Comparison of ENCODE assay signal across 1 cellular context in genomic region chr15:57559875-57560274, GRCh38.
TF ChIP-seq lines count a peak whose summit lies in the region.

No MANE protein-coding gene starts in this region.

TF ChIP-seq in HepG2, 621 proteins besides CTCF, POLR2A, EP300 and RAD21 (continued from another document and continues in another):
- TF ChIP-seq ZNF7 (CRISPR knock-in tag; IDR thresholded peaks at IDR 0.05) = no peak
- TF ChIP-seq ZGPAT (CRISPR knock-in tag; IDR thresholded peaks at IDR 0.05) = no peak
- peak; percentile 100 for TF ChIP-seq ZNF264 (CRISPR knock-in tag; IDR thresholded peaks at IDR 0.05)
- no peak for TF ChIP-seq ZNF484 (CRISPR knock-in tag; IDR thresholded peaks at IDR 0.05; ENCODE audit: borderline replicate concordance, low read depth)
- TF ChIP-seq ELF3 (CRISPR knock-in tag; IDR thresholded peaks at IDR 0.05) = no peak
- no peak for TF ChIP-seq SNAPC2 (CRISPR knock-in tag; IDR thresholded peaks at IDR 0.05)
- TF ChIP-seq RARA (CRISPR knock-in tag; IDR thresholded peaks at IDR 0.05) = no peak
- TF ChIP-seq KLF11 (CRISPR knock-in tag; IDR thresholded peaks at IDR 0.05) = no peak
- no peak for TF ChIP-seq JARID2 (CRISPR knock-in tag; IDR thresholded peaks at IDR 0.05; ENCODE audit: insufficient replicate concordance)
- no peak for TF ChIP-seq ZNF276 (CRISPR knock-in tag; IDR thresholded peaks at IDR 0.05; ENCODE audit: low read depth)
- peak; percentile 62; the same call in 1 of the 2 replicates for TF ChIP-seq SRF (IDR thresholded peaks at IDR 0.05; ENCODE audit: low read depth, low read length)
- peak; percentile 50; the same call in 1 of the 2 replicates for TF ChIP-seq EHMT2 (IDR thresholded peaks at IDR 0.05; ENCODE audit: borderline replicate concordance, low read depth, low read length)
- TF ChIP-seq ZNF337 (CRISPR knock-in tag; IDR thresholded peaks at IDR 0.05; ENCODE audit: borderline replicate concordance, low read depth) = no peak
- TF ChIP-seq ZNF557 (CRISPR knock-in tag; IDR thresholded peaks at IDR 0.05) = no peak
- no peak for TF ChIP-seq ZNF138 (CRISPR knock-in tag; IDR thresholded peaks at IDR 0.05; ENCODE audit: low read depth)
- TF ChIP-seq CENPX (CRISPR knock-in tag; IDR thresholded peaks at IDR 0.05) = no peak
- no peak for TF ChIP-seq GABPB1 (CRISPR knock-in tag; IDR thresholded peaks at IDR 0.05)
- TF ChIP-seq ZNF781 (CRISPR knock-in tag; IDR thresholded peaks at IDR 0.05; ENCODE audit: borderline replicate concordance, not compliant biosample characterization) = peak; percentile 46
- peak; percentile 31; the same call in 1 of the 2 replicates for TF ChIP-seq ZNF580 (CRISPR knock-in tag; IDR thresholded peaks at IDR 0.05; ENCODE audit: borderline replicate concordance, low read depth)
- TF ChIP-seq ZNF720 (CRISPR knock-in tag; IDR thresholded peaks at IDR 0.05) = no peak
- no peak for TF ChIP-seq SMARCE1 (IDR thresholded peaks at IDR 0.05; ENCODE audit: borderline replicate concordance)
- no peak for TF ChIP-seq ZNF83 (CRISPR knock-in tag; IDR thresholded peaks at IDR 0.05; ENCODE audit: borderline replicate concordance)
- TF ChIP-seq XRCC5 (optimal IDR thresholded peaks at IDR 0.05; ENCODE audit: low read length) = peak; percentile 63
- no peak for TF ChIP-seq ZNF432 (CRISPR knock-in tag; IDR thresholded peaks at IDR 0.05; ENCODE audit: borderline replicate concordance)
- no peak for TF ChIP-seq SOX6 (IDR thresholded peaks at IDR 0.05)
- TF ChIP-seq SOX6 (CRISPR knock-in tag; IDR thresholded peaks at IDR 0.05) = no peak
- no peak for TF ChIP-seq MLLT10 (CRISPR knock-in tag; IDR thresholded peaks at IDR 0.05)
- no peak for TF ChIP-seq FOXP1 (IDR thresholded peaks at IDR 0.05)
- no peak for TF ChIP-seq FOXP1 (CRISPR knock-in tag; IDR thresholded peaks at IDR 0.05)
- no peak for TF ChIP-seq ZNF451 (CRISPR knock-in tag; IDR thresholded peaks at IDR 0.05)
- no peak for TF ChIP-seq ZNF784 (CRISPR knock-in tag; IDR thresholded peaks at IDR 0.05; ENCODE audit: borderline replicate concordance)
- no peak for TF ChIP-seq ZBTB42 (CRISPR knock-in tag; IDR thresholded peaks at IDR 0.05)
- no peak for TF ChIP-seq NR0B2 (CRISPR knock-in tag; IDR thresholded peaks at IDR 0.05)
- no peak for TF ChIP-seq KIAA2018 (CRISPR knock-in tag; IDR thresholded peaks at IDR 0.05; ENCODE audit: borderline replicate concordance)
- TF ChIP-seq ZNF607 (CRISPR knock-in tag; IDR thresholded peaks at IDR 0.05; ENCODE audit: borderline replicate concordance) = no peak
- TF ChIP-seq ZNF577 (CRISPR knock-in tag; IDR thresholded peaks at IDR 0.05; ENCODE audit: borderline replicate concordance, low read depth) = no peak
- no peak for TF ChIP-seq ELF1 (CRISPR knock-in tag; IDR thresholded peaks at IDR 0.05)
- TF ChIP-seq ZBTB20 (CRISPR knock-in tag; IDR thresholded peaks at IDR 0.05; ENCODE audit: borderline replicate concordance, low read depth) = no peak
- no peak for TF ChIP-seq REXO4 (CRISPR knock-in tag; IDR thresholded peaks at IDR 0.05; ENCODE audit: borderline replicate concordance)
- no peak for TF ChIP-seq ZSCAN22 (CRISPR knock-in tag; IDR thresholded peaks at IDR 0.05)
- TF ChIP-seq ZNF597 (CRISPR knock-in tag; IDR thresholded peaks at IDR 0.05) = no peak
- TF ChIP-seq ZNF3 (CRISPR knock-in tag; IDR thresholded peaks at IDR 0.05) = no peak
- no peak for TF ChIP-seq SALL2 (CRISPR knock-in tag; IDR thresholded peaks at IDR 0.05)
- TF ChIP-seq ZNF12 (CRISPR knock-in tag; IDR thresholded peaks at IDR 0.05) = no peak
- no peak for TF ChIP-seq MTA3 (CRISPR knock-in tag; IDR thresholded peaks at IDR 0.05)
- no peak for TF ChIP-seq ATF6 (CRISPR knock-in tag; conservative IDR thresholded peaks at IDR 0.05)
- TF ChIP-seq BORCS8-MEF2B (CRISPR knock-in tag; IDR thresholded peaks at IDR 0.05) = no peak
- TF ChIP-seq MLXIP (CRISPR knock-in tag; IDR thresholded peaks at IDR 0.05; ENCODE audit: borderline replicate concordance) = no peak
- TF ChIP-seq ZNF761 (CRISPR knock-in tag; conservative IDR thresholded peaks at IDR 0.05) = no peak
- peak; percentile 56; the same call in 1 of the 2 replicates for TF ChIP-seq RFX1 (IDR thresholded peaks at IDR 0.05)
